Comparison of ENCODE assay signal across 15 cellular contexts in the genomic region with DNA sequence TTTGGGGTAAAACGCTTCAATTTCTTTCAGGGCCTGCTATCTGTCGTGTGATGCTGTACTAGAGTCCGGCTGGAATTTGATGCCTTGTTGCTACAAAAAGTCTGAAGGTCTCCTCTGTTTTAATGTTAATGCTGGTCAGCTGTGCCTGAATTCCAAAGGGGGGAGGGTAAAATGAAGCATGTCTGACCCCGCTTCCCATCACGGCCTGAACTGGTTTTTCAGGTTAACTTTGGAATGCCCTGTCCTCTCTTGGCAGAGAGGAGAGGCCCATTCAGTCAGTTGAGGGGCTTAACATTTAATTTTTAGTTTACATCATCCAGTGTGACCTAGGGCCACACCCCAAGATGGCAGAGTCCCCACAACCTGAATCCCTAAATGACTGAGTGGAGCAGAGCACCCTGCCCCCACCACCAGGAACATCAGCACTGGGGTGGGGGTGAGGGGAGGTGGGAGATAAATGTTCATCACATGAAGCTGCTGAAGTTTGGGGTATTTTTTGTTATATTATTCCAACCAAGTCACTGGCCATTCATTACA. TPM values are rescaled to one million over a fixed set of nuclear protein-coding genes. Genes with fewer than 3 reads are reported as not detected.
"Had no signal": no experiment of that assay in that cellular context is flagged by ENCODE, and none has a peak within 500 bp of the region (broad histone marks: within the 10 kb centered on the region; RNA-seq: fewer than 3 reads in every experiment).

No MANE protein-coding gene starts in this region.

- H3K27ac ChIP-seq: dorsolateral prefrontal cortex, esophagus muscularis mucosa, left lung, sigmoid colon, suprapubic skin had no signal

- H3K27ac Mint-ChIP-seq: memory B cell, nephron progenitor cell had no signal

- DNase-seq: activated CD4-positive, alpha-beta T cell treated with anti-CD3 and anti-CD28 coated beads, Interleukin-2, amount 50 U/mL, for 4 hours; activated T-cell treated with anti-CD3 and anti-CD28 coated beads, Interleukin-2, amount 50 U/mL, for 48 hours; aorta; glutamatergic neuron; left lung; nephron progenitor cell; sigmoid colon; stimulated activated CD4-positive, alpha-beta T cell treated with anti-CD3 and anti-CD28 coated beads, Interleukin-2, amount 100 ng/mL, for 48 hours; stimulated activated naive CD8-positive, alpha-beta T cell treated with anti-CD3 and anti-CD28 coated beads, Interleukin-15, Interleukin-2, amounts not matched to agents 100 U/mL and 50 U/mL, for 24 hours; T-helper 2 cell had no signal

- H3K4me3 Mint-ChIP-seq: memory B cell, nephron progenitor cell had no signal

RNA-seq across cellular contexts. Expression of gene GPR78, which starts 47.9 kb away (rescaled TPM):
- total RNA-seq: esophagus muscularis mucosa, pulmonary artery endothelial cell, suprapubic skin had no signal
